1 cellular context compared by ENCODE assay signal in genomic region chr14:74660167-74660566, GRCh38.
TF ChIP-seq lines count a peak whose summit lies in the region.

No MANE protein-coding gene starts in this region.

TF ChIP-seq in IMR-90, 13 proteins besides CTCF, POLR2A, EP300 and RAD21:
- no peak for TF ChIP-seq MAFK (IDR thresholded peaks at IDR 0.05; ENCODE audit: low read depth, low read length)
- TF ChIP-seq MAZ (IDR thresholded peaks at IDR 0.05; ENCODE audit: borderline replicate concordance, low read depth, low read length) = peak; percentile 16; the same call in 1 of the 2 replicates
